ENCODE assay signal across 9 cellular contexts in the genomic region with DNA sequence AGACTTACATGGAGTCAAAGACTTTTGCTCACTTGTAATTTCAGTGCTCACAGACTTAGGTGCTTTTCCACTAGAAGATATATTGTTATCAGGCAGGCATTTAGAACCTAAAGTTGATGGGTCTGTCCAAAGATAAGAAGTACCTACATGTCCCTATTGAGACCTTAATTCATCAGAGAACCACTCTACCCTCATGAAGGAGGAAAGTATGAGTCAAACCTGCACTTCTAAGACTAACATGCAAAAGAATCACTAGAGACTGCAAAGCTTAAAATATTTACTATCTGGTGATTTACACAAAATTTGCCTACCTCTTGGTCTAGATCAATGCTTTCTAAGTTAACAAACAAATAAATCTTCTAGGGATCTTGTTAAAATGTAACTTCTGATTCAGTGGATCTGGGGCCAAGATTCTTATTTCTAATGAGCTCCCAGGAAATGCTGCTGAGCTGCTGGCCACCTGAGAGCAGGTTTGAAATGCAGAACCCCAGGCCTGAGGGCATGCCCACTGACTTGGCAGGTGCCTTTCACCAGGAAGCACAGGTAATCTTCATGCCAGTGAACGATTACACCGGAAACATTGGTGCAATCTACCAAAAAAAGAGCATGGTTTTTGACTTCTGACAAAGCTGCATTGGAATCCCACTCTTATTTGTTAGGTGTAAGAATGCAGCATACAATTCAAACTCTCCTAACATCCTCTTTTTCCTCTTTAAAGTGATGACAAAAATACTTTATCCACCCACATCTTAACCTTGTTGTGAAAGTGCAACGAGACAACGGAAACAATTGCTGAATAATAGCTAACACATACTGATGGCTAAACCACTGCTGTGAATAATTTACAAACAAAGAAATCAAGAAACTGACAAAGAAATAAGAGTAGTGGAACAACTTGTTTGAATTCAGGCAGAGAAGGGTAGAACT.
DNase-seq lines count a peak whose midpoint lies in the region; ATAC-seq, FAIRE-seq and TF ChIP-seq lines count a peak whose summit lies in the region.
"Had no signal": no experiment of that assay in that cellular context is flagged by ENCODE, and none has a peak within 500 bp of the region (broad histone marks: within the 10 kb centered on the region; RNA-seq: fewer than 3 reads in every experiment).

No MANE protein-coding gene starts in this region.

- POLR2A ChIA-PET in activated CD8-positive, alpha-beta T cell treated with anti-CD3 and anti-CD28 coated beads for 36 hours (lab: Charles Lee): no interaction called here

- intact Hi-C loops in activated CD8-positive, alpha-beta T cell treated with anti-CD3 and anti-CD28 coated beads for 36 hours (cut with micrococcal nuclease): no loop called here

- no peak overlapping the region for H3K27ac Mint-ChIP-seq in activated CD8-positive, alpha-beta T cell treated with anti-CD3 and anti-CD28 coated beads for 36 hours
- H3K27ac Mint-ChIP-seq: memory B cell had no signal

- TF ChIP-seq POLR2A in GM12891 (IDR thresholded peaks at IDR 0.05; ENCODE audit: low read depth, low read length): no peak

- H3K9me3 Mint-ChIP-seq in activated CD8-positive, alpha-beta T cell treated with anti-CD3 and anti-CD28 coated beads for 36 hours: no peaks in the 10 kb centered on the region
- H3K9me3 Mint-ChIP-seq: memory B cell had no signal

- no peak overlapping the region for H3K4me3 Mint-ChIP-seq in activated CD8-positive, alpha-beta T cell treated with anti-CD3 and anti-CD28 coated beads for 36 hours
- H3K4me3 Mint-ChIP-seq: memory B cell had no signal

- H3K36me3 Mint-ChIP-seq in activated CD8-positive, alpha-beta T cell treated with anti-CD3 and anti-CD28 coated beads for 36 hours (ENCODE audit: low read depth): no peaks in the 10 kb centered on the region
- H3K36me3 Mint-ChIP-seq: memory B cell had no signal

- no peaks in the 10 kb centered on the region for H3K27me3 Mint-ChIP-seq in activated CD8-positive, alpha-beta T cell treated with anti-CD3 and anti-CD28 coated beads for 36 hours

- no peak for TF ChIP-seq CTCF in activated CD8-positive, alpha-beta T cell treated with anti-CD3 and anti-CD28 coated beads for 36 hours (IDR thresholded peaks at IDR 0.05)

- ATAC-seq in GM21515 (IDR thresholded peaks at IDR 0.05; ENCODE audit: unreplicated experiment) (peak; percentile 53), HG03280 (IDR thresholded peaks at IDR 0.05; ENCODE audit: unreplicated experiment) (peak; percentile 47)
- ATAC-seq in activated CD8-positive, alpha-beta T cell treated with anti-CD3 and anti-CD28 coated beads for 36 hours: no peak

- CTCF ChIA-PET in activated CD8-positive, alpha-beta T cell treated with anti-CD3 and anti-CD28 coated beads for 36 hours (lab: Charles Lee): interaction anchor here (0.7 to 1.1 kb wide), 2 partner anchors 11 to 26 kb away, joined by 3 read pairs; no protein-coding TSS in a partner anchor

- peak; percentile 78 for FAIRE-seq in GM12891 (lab: Jason Lieb, UNC)

- no peaks in the 10 kb centered on the region for H3K4me1 Mint-ChIP-seq in activated CD8-positive, alpha-beta T cell treated with anti-CD3 and anti-CD28 coated beads for 36 hours (ENCODE audit: low read depth)

- no peak for DNase-seq in GM12891 (ENCODE audit: insufficient read length, low spot score)
- no peak for DNase-seq in epithelial cell of prostate (ENCODE audit: low read depth, low spot score)
- no peak for DNase-seq in activated CD4-positive, alpha-beta T cell treated with anti-CD3 and anti-CD28 coated beads for 4 hours
- no peak for DNase-seq in dermis blood vessel endothelial cell
- no peak for DNase-seq in activated CD8-positive, alpha-beta T cell treated with anti-CD3 and anti-CD28 coated beads for 36 hours
- DNase-seq in activated naive CD4-positive, alpha-beta T cell treated with anti-CD3 and anti-CD28 coated beads, Interleukin-2, amount 50 U/mL, for 16 hours: no peak

- peak overlapping the region; percentile 23 for H3K27ac ChIP-seq in epithelial cell of prostate

TF ChIP-seq in GM12891, 5 proteins besides CTCF, POLR2A, EP300 and RAD21:
- TF ChIP-seq TAF1 (IDR thresholded peaks at IDR 0.05; ENCODE audit: low read depth, low read length): no peak
- no peak for TF ChIP-seq POU2F2 (IDR thresholded peaks at IDR 0.05; ENCODE audit: low read depth, low read length)
- TF ChIP-seq POLR2AphosphoS5 (IDR thresholded peaks at IDR 0.05; ENCODE audit: low read depth, low read length): no peak
- no peak for TF ChIP-seq PAX5 (IDR thresholded peaks at IDR 0.05; ENCODE audit: insufficient read depth, low read length, severe bottlenecking)
- no peak for TF ChIP-seq SPI1 (IDR thresholded peaks at IDR 0.05; ENCODE audit: low read depth, low read length)
TF ChIP-seq in GM12891: peak in this region for 0.
